Comparison of ENCODE assay signal across 32 cellular contexts in the genomic region with DNA sequence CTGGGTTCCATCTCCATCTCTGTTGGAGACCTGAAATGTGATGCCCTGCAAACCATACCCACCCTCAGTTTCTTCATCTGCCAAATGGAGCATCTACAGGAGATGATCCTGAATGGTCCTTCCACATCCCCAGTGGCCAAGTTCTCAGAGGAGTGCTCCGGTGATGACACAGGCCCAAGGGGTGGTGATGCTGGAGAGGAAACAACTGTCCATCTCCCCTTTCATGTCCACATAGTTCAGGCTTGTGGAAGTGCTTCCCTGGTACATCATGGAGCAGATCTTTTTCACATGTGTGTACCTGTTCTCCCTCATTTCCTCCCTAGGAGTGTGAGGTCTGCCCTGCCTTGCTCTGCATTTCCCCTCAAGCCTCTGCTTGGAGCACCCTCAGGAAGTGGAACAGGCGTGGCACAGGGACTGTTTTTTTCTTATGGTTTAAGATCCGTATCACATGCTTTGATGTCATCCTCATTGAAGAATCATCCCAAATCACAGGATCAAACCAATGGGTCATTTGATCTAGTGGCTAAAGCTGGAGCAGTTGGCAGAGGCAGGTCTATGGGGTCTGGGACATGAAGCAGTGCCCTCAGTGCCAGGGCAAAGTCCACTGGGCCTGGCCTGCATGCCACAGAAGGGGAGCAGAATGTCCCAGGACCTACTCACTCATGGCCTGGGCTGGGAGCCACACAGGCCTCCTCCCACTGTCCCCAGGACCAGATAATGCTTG. TPM values are rescaled to one million over a fixed set of nuclear protein-coding genes. Genes with fewer than 3 reads are reported as not detected.
DNase-seq lines count a peak whose midpoint lies in the region; TF ChIP-seq lines count a peak whose summit lies in the region.
"Had no signal": no experiment of that assay in that cellular context is flagged by ENCODE, and none has a peak within 500 bp of the region (broad histone marks: within the 10 kb centered on the region; RNA-seq: fewer than 3 reads in every experiment).

No MANE protein-coding gene starts in this region.

- in situ Hi-C loops in SK-MEL-5 (cut with HindIII; ENCODE audit: low pct_unique_long_range_greater_than_20kb, low sequenced_read_pairs): no loop called here

- H3K4me2 ChIP-seq in BLaER1 (peak overlapping the region; percentile 36), neural progenitor cell (no peak overlapping the region)
- H3K4me2 ChIP-seq: A549 had no signal

- no peaks in the 10 kb centered on the region for H3K79me2 ChIP-seq in neural progenitor cell (ENCODE audit: low read depth)

- H3K4me3 ChIP-seq in BLaER1: no peak overlapping the region
- no peak overlapping the region for H3K4me3 ChIP-seq in left ventricle myocardium inferior
- no peak overlapping the region for H3K4me3 ChIP-seq in neural progenitor cell
- H3K4me3 ChIP-seq: A549, skin epidermis, testis, vagina had no signal

- H3K36me3 Mint-ChIP-seq in neural progenitor cell: no peaks in the 10 kb centered on the region
- H3K36me3 Mint-ChIP-seq: activated naive CD4-positive, alpha-beta T cell treated with anti-CD3 and anti-CD28 coated beads, Interleukin-2, amount 50 U/mL, for 24 hours; natural killer cell had no signal

- no peak overlapping the region for H2AFZ ChIP-seq in neural progenitor cell (replicated peaks)

- H3K27me3 ChIP-seq in BLaER1: no peaks in the 10 kb centered on the region
- peaks cover 13% of the 10 kb centered on the region for H3K27me3 ChIP-seq in left ventricle myocardium inferior (ENCODE audit: low read depth)
- no peaks in the 10 kb centered on the region for H3K27me3 ChIP-seq in neural progenitor cell
- H3K27me3 ChIP-seq: brain microvascular endothelial cell, testis, vagina had no signal

- H3K9me3 Mint-ChIP-seq in neural progenitor cell: no peaks in the 10 kb centered on the region
- H3K9me3 Mint-ChIP-seq: activated naive CD4-positive, alpha-beta T cell treated with anti-CD3 and anti-CD28 coated beads, Interleukin-2, amount 50 U/mL, for 24 hours; activated T-helper 17 cell treated with anti-CD3 and anti-CD28 coated beads, Interleukin-2, amount 50 U/mL, for 72 hours; CD4-positive, alpha-beta T cell; natural killer cell had no signal

- TF ChIP-seq CTCF in left ventricle myocardium inferior (IDR thresholded peaks at IDR 0.05; ENCODE audit: borderline replicate concordance): no peak
- TF ChIP-seq CTCF in neural progenitor cell (IDR thresholded peaks at IDR 0.05): no peak

- H3F3A ChIP-seq in neural progenitor cell (ENCODE audit: low read depth): no peaks in the 10 kb centered on the region

- DNase-seq in SK-MEL-5 (ENCODE audit: low read depth, low spot score) (peak; percentile 45), left ventricle myocardium inferior (peak; percentile 40), mucosa of gallbladder (ENCODE audit: low spot score) (peak; percentile 71), neural progenitor cell (ENCODE audit: low spot score) (no peak), NCI-H1436 treated with DMSO at 0.1 percent for 48 hours (lab: John Stamatoyannopoulos, UW) (no peak)
- DNase-seq in stimulated activated CD4-positive, alpha-beta T cell treated with anti-CD3 and anti-CD28 coated beads, Interleukin-4, amount 100 ng/mL, for 4 hours: no peak
- no peak for DNase-seq in stimulated activated CD4-positive, alpha-beta T cell treated with anti-CD3 and anti-CD28 coated beads, Interleukin-4, amount 100 ng/mL, for 1 hour
- DNase-seq: activated CD4-positive, alpha-beta T cell treated with anti-CD3 and anti-CD28 coated beads for 4 hours; amniotic stem cell; brain microvascular endothelial cell; CD4-positive, alpha-beta T cell; DND-41; GF-D8; KBM-7; natural killer cell; NCI-H1105 treated with DMSO at 0.1 percent for 48 hours; NCI-H2029; NCI-H524 treated with DMSO at 0.1 percent for 48 hours; occipital lobe; PC-3; SHP77; stimulated activated naive CD8-positive, alpha-beta T cell treated with anti-CD3 and anti-CD28 coated beads, Interleukin-15, Interleukin-2, amounts not matched to agents 100 U/mL and 50 U/mL, for 24 hours; testis; WERI-Rb-1 had no signal

- H3K27ac Mint-ChIP-seq in neural progenitor cell: no peak overlapping the region
- H3K27ac Mint-ChIP-seq: activated naive CD4-positive, alpha-beta T cell treated with anti-CD3 and anti-CD28 coated beads, Interleukin-2, amount 50 U/mL, for 24 hours; activated T-helper 17 cell treated with anti-CD3 and anti-CD28 coated beads, Interleukin-2, amount 50 U/mL, for 72 hours; CD4-positive, alpha-beta T cell; natural killer cell had no signal

- H3K9me3 ChIP-seq in BLaER1 (no peaks in the 10 kb centered on the region), left ventricle myocardium inferior (replicated peaks) (no peaks in the 10 kb centered on the region), neural progenitor cell (ENCODE audit: low read depth) (no peaks in the 10 kb centered on the region)
- H3K9me3 ChIP-seq: A549, testis, vagina had no signal

- intact Hi-C loops in left ventricle myocardium inferior (cut with micrococcal nuclease): no loop called here

- H3K27me3 Mint-ChIP-seq in neural progenitor cell (ENCODE audit: insufficient read depth, low read depth): peaks cover 5% of the 10 kb centered on the region

- no peaks in the 10 kb centered on the region for H4K20me1 ChIP-seq in BLaER1
- no peaks in the 10 kb centered on the region for H4K20me1 ChIP-seq in neural progenitor cell (ENCODE audit: low read depth)

- H3K36me3 ChIP-seq in BLaER1 (no peaks in the 10 kb centered on the region), left ventricle myocardium inferior (no peaks in the 10 kb centered on the region), neural progenitor cell (no peaks in the 10 kb centered on the region)
- H3K36me3 ChIP-seq: brain microvascular endothelial cell, vagina, WERI-Rb-1 had no signal

- H3K27ac ChIP-seq in BLaER1 (no peak overlapping the region), left ventricle myocardium inferior (replicated peaks) (peak overlapping the region; percentile 81), neural progenitor cell (no peak overlapping the region)
- H3K27ac ChIP-seq: brain microvascular endothelial cell, skin epidermis, testis, vagina, WERI-Rb-1 had no signal

- no peak overlapping the region for H3K4me3 Mint-ChIP-seq in neural progenitor cell
- H3K4me3 Mint-ChIP-seq: activated naive CD4-positive, alpha-beta T cell treated with anti-CD3 and anti-CD28 coated beads, Interleukin-2, amount 50 U/mL, for 24 hours; activated T-helper 17 cell treated with anti-CD3 and anti-CD28 coated beads, Interleukin-2, amount 50 U/mL, for 72 hours; CD4-positive, alpha-beta T cell; natural killer cell had no signal

- H3K9ac ChIP-seq in BLaER1 (no peak overlapping the region), neural progenitor cell (no peak overlapping the region)

- peaks cover 11% of the 10 kb centered on the region for H3K4me1 Mint-ChIP-seq in neural progenitor cell
- H3K4me1 Mint-ChIP-seq: activated T-helper 17 cell treated with anti-CD3 and anti-CD28 coated beads, Interleukin-2, amount 50 U/mL, for 72 hours; natural killer cell had no signal

- H3K4me1 ChIP-seq in BLaER1: peaks cover 36% of the 10 kb centered on the region
- H3K4me1 ChIP-seq in left ventricle myocardium inferior: peaks cover 58% of the 10 kb centered on the region
- no peaks in the 10 kb centered on the region for H3K4me1 ChIP-seq in neural progenitor cell
- H3K4me1 ChIP-seq: testis, vagina had no signal

RNA-seq across cellular contexts. Expression of a gene that starts 8.2 kb away (rescaled TPM):
- 118 and 129 TPM in 2 replicates for total RNA-seq in SK-MEL-5 (2014; rRNA removed; shearing (Covaris generic))
- 42.3 and 44.3 TPM in 2 replicates for polyA plus RNA-seq in SK-MEL-5 (2015; cell fraction: cytosol; rRNA removed)
- polyA plus RNA-seq in SK-MEL-5 (2015; cell fraction: nucleus; rRNA removed): 46.3 and 53.4 TPM in 2 replicates
- total RNA-seq in left ventricle myocardium inferior: 203 TPM
- 6.1 TPM for total RNA-seq in mucosa of gallbladder
- total RNA-seq in neural progenitor cell (ENCODE audit: low replicate concordance): not detected in 2 replicates
- total RNA-seq: activated T-helper 17 cell treated with anti-CD3 and anti-CD28 coated beads, Interleukin-2, amount 50 U/mL, for 72 hours; CD4-positive, alpha-beta T cell; glomerular endothelial cell; MCF 10A; natural killer cell; PC-3; vagina had no signal
- polyA plus RNA-seq: A549 had no signal

RNA-seq across cellular contexts. Expression of a gene that starts 29.7 kb away (rescaled TPM):
- not detected in 2 replicates for total RNA-seq in SK-MEL-5 (2014; rRNA removed; shearing (Covaris generic))
- not detected in 2 replicates for polyA plus RNA-seq in SK-MEL-5 (2015; cell fraction: cytosol; rRNA removed)
- not detected in 2 replicates for polyA plus RNA-seq in SK-MEL-5 (2015; cell fraction: nucleus; rRNA removed)
- total RNA-seq in left ventricle myocardium inferior (7.1 TPM), mucosa of gallbladder (166 TPM), neural progenitor cell (ENCODE audit: low replicate concordance) (not detected in 2 replicates)
- total RNA-seq: activated T-helper 17 cell treated with anti-CD3 and anti-CD28 coated beads, Interleukin-2, amount 50 U/mL, for 72 hours; CD4-positive, alpha-beta T cell; glomerular endothelial cell; MCF 10A; natural killer cell; occipital lobe; vagina had no signal
- polyA plus RNA-seq: A549 had no signal

RNA-seq across cellular contexts. Expression of a gene that starts 36.0 kb away (rescaled TPM):
- 5.7 and 6.4 TPM in 2 replicates for total RNA-seq in SK-MEL-5 (2014; rRNA removed; shearing (Covaris generic))
- 3.9 and 8.0 TPM in 2 replicates for polyA plus RNA-seq in SK-MEL-5 (2015; cell fraction: cytosol; rRNA removed)
- polyA plus RNA-seq in SK-MEL-5 (2015; cell fraction: nucleus; rRNA removed): 4.2 and 5.5 TPM in 2 replicates
- total RNA-seq in left ventricle myocardium inferior: 4.2 TPM
- 19.0 TPM for total RNA-seq in mucosa of gallbladder
- total RNA-seq in neural progenitor cell (ENCODE audit: low replicate concordance): 11.0 and 12.0 TPM in 2 replicates

RNA-seq across cellular contexts. Expression of a gene that starts 54.0 kb away (rescaled TPM):
- 7.0 and 7.1 TPM in 2 replicates for total RNA-seq in SK-MEL-5 (2014; rRNA removed; shearing (Covaris generic))
- polyA plus RNA-seq in SK-MEL-5 (2015; cell fraction: cytosol; rRNA removed): 51.3 and 56.8 TPM in 2 replicates
- 113 and 115 TPM in 2 replicates for polyA plus RNA-seq in SK-MEL-5 (2015; cell fraction: nucleus; rRNA removed)
- total RNA-seq in left ventricle myocardium inferior (11.3 TPM), mucosa of gallbladder (1.6 TPM), neural progenitor cell (ENCODE audit: low replicate concordance) (0.95 and 2.1 TPM in 2 replicates)
- total RNA-seq: activated T-helper 17 cell treated with anti-CD3 and anti-CD28 coated beads, Interleukin-2, amount 50 U/mL, for 72 hours; CD4-positive, alpha-beta T cell; MCF 10A; natural killer cell had no signal

Comparison
In these comparisons a context has a peak if more than half of its experiments do, and no peak if none do; other contexts are left out.
1. DNase-seq: peak in SK-MEL-5 (single experiment), left ventricle myocardium inferior (single experiment) and mucosa of gallbladder (single experiment); none in neural progenitor cell (single experiment), stimulated activated CD4-positive, alpha-beta T cell treated with anti-CD3 and anti-CD28 coated beads, Interleukin-4, amount 100 ng/mL, for 4 hours (0 of 2), NCI-H1436 treated with DMSO at 0.1 percent for 48 hours (single experiment) and stimulated activated CD4-positive, alpha-beta T cell treated with anti-CD3 and anti-CD28 coated beads, Interleukin-4, amount 100 ng/mL, for 1 hour (single experiment).
2. RNA of a gene that starts 8.2 kb away (total RNA-seq): 203 TPM in left ventricle myocardium inferior (single experiment) and 118 to 129 TPM in SK-MEL-5; 6.1 TPM in mucosa of gallbladder (single experiment) and not detected in neural progenitor cell; every median in the first group is over 10 times any median in the second.
3. RNA of a gene that starts 29.7 kb away (total RNA-seq): 166 TPM in mucosa of gallbladder (single experiment); 7.1 TPM in left ventricle myocardium inferior (single experiment), not detected in SK-MEL-5 and not detected in neural progenitor cell; every median in the first group is over 10 times any median in the second.